9 cellular contexts compared by ENCODE assay signal in genomic region chr12:120229071-120229582, GRCh38. TPM values are rescaled to one million over a fixed set of nuclear protein-coding genes. Genes with fewer than 3 reads are reported as not detected.
A peak's percentile ranks its signal among the peaks of the same experiment; 100 is the strongest.
DNase-seq lines count a peak whose midpoint lies in the region; ATAC-seq, FAIRE-seq and TF ChIP-seq lines count a peak whose summit lies in the region.
"Had no signal": no experiment of that assay in that cellular context is flagged by ENCODE, and none has a peak within 500 bp of the region (broad histone marks: within the 10 kb centered on the region; RNA-seq: fewer than 3 reads in every experiment).

No MANE protein-coding gene starts in this region.

- peaks cover 11% of the 10 kb centered on the region for H3K79me1 ChIP-seq in mesenchymal stem cell (replicated peaks; ENCODE audit: low read length, poor library complexity, severe bottlenecking)

- H3K9ac ChIP-seq in HUES6 (ENCODE audit: low read length) = peak overlapping the region; percentile 93
- peak overlapping the region; percentile 89 for H3K9ac ChIP-seq in astrocyte (ENCODE audit: low read length)
- H3K9ac ChIP-seq in mesenchymal stem cell (ENCODE audit: low read length) = peak overlapping the region; percentile 89

- no peak for TF ChIP-seq CTCF in astrocyte (IDR thresholded peaks at IDR 0.05; ENCODE audit: insufficient read depth, low read depth, low read length)

- peak overlapping the region; percentile 97 for H3K18ac ChIP-seq in mesenchymal stem cell (ENCODE audit: low read depth in 1 of 2, low read length in 2 of 2)

- H3K23ac ChIP-seq in mesenchymal stem cell (ENCODE audit: low read length in 2 of 2) = peak overlapping the region in 1 of 2 experiments; percentile 90

- peak overlapping the region; percentile 67 for H3K4me3 Mint-ChIP-seq in astrocyte (ENCODE audit: unreplicated experiment)

- H3K79me2 ChIP-seq in ACC112 (ENCODE audit: control insufficient read depth, insufficient read depth, low read length, unreplicated experiment) (peaks cover 88% of the 10 kb centered on the region), astrocyte (ENCODE audit: insufficient read depth, low read length) (peaks cover 87% of the 10 kb centered on the region)

- H3K27me3 Mint-ChIP-seq in astrocyte (ENCODE audit: low read depth, unreplicated experiment) = no peaks in the 10 kb centered on the region

- peaks cover 96% of the 10 kb centered on the region for H3K4me1 ChIP-seq in ACC112 (ENCODE audit: control insufficient read depth, insufficient read depth, low read length, unreplicated experiment)
- peaks cover 85% of the 10 kb centered on the region for H3K4me1 ChIP-seq in HUES6 (ENCODE audit: control insufficient read depth, insufficient read depth, low read length)
- peaks cover 89% of the 10 kb centered on the region for H3K4me1 ChIP-seq in astrocyte (ENCODE audit: insufficient read depth, low read length)
- peaks cover 79% of the 10 kb centered on the region for H3K4me1 ChIP-seq in mesenchymal stem cell (ENCODE audit: control insufficient read depth, insufficient read depth, low read depth, low read length)

- H2BK120ac ChIP-seq in mesenchymal stem cell (ENCODE audit: low read depth, low read length) = peak overlapping the region; percentile 90

- H2BK5ac ChIP-seq in mesenchymal stem cell (ENCODE audit: low read depth, low read length, poor library complexity, severe bottlenecking) = peak overlapping the region; percentile 21

- no peak for FAIRE-seq in astrocyte (lab: Jason Lieb, UNC)
- FAIRE-seq: endometrium had no signal

- peak overlapping the region; percentile 46 to 97 for H2BK12ac ChIP-seq in mesenchymal stem cell (ENCODE audit: low read length in 2 of 2)

- 9% methylated on average over 4 of the region's 8 CpGs for WGBS in mesenchymal stem cell

- peaks cover 44% of the 10 kb centered on the region for H4K20me1 ChIP-seq in astrocyte (ENCODE audit: insufficient read depth, low read length)

- no peak overlapping the region for H3K14ac ChIP-seq in mesenchymal stem cell (ENCODE audit: low read length in 2 of 2)

- H4K91ac ChIP-seq in mesenchymal stem cell (ENCODE audit: low read length) = peak overlapping the region; percentile 92

- H3K9me3 Mint-ChIP-seq in astrocyte (ENCODE audit: unreplicated experiment) = no peaks in the 10 kb centered on the region

- H3K4me1 Mint-ChIP-seq in astrocyte (ENCODE audit: low read depth, unreplicated experiment) = peaks cover 70% of the 10 kb centered on the region

- DNase-seq in astrocyte (ENCODE audit: low read depth) (no peak), mesenchymal stem cell (peak; percentile 40), putamen (ENCODE audit: low spot score) (no peak), activated gamma-delta T cell (lab: John Stamatoyannopoulos, UW) (no peak)
- no peak for DNase-seq in activated T-cell treated with anti-CD3 and anti-CD28 coated beads, Interleukin-2, amount 50 U/mL, for 1 hour

- H2AFZ ChIP-seq in ACC112 (ENCODE audit: low read length, unreplicated experiment) (no peak overlapping the region), astrocyte (ENCODE audit: low read depth, low read length) (no peak overlapping the region), mesenchymal stem cell (ENCODE audit: low read depth, low read length) (no peak overlapping the region)

- H3K4ac ChIP-seq in mesenchymal stem cell (ENCODE audit: low read depth in 1 of 2, low read length in 2 of 2) = peak overlapping the region; percentile 54 to 95

- peak overlapping the region; percentile 98 for H3K27ac ChIP-seq in ACC112 (ENCODE audit: low read depth, low read length)
- H3K27ac ChIP-seq in HUES6 (ENCODE audit: low read depth, low read length) = peak overlapping the region; percentile 98
- peak overlapping the region; percentile 99 for H3K27ac ChIP-seq in astrocyte (ENCODE audit: low read depth, low read length)
- H3K27ac ChIP-seq in mesenchymal stem cell (ENCODE audit: low read length, poor library complexity, severe bottlenecking) = peak overlapping the region; percentile 96

- H3K36me3 Mint-ChIP-seq in astrocyte (ENCODE audit: low read depth, unreplicated experiment) = peaks cover 3% of the 10 kb centered on the region

- peak overlapping the region; percentile 92 for H4K8ac ChIP-seq in mesenchymal stem cell (ENCODE audit: low read length)

- 0 out of 2 replicates have a peak overlapping the region, but pooled peaks have one; percentile 46 for H3K4me3 ChIP-seq in ACC112 (ENCODE audit: low read depth, low read length)
- H3K4me3 ChIP-seq in HUES6 (ENCODE audit: low read depth, low read length) = peak overlapping the region; percentile 50
- no peak overlapping the region for H3K4me3 ChIP-seq in astrocyte (ENCODE audit: insufficient read depth, low read depth, low read length)
- H3K4me3 ChIP-seq in mesenchymal stem cell (ENCODE audit: insufficient read depth in 1 of 2, low read depth in 1 of 2, low read length in 2 of 2) = peak overlapping the region in 1 of 2 experiments; percentile 57

- H3K27me3 ChIP-seq in ACC112 (ENCODE audit: insufficient read depth, low read length) = no peaks in the 10 kb centered on the region
- no peaks in the 10 kb centered on the region for H3K27me3 ChIP-seq in HUES6 (ENCODE audit: control insufficient read depth, insufficient read depth, low read length)
- H3K27me3 ChIP-seq in astrocyte (ENCODE audit: insufficient read depth, low read length) = no peaks in the 10 kb centered on the region
- no peaks in the 10 kb centered on the region for H3K27me3 ChIP-seq in mesenchymal stem cell (ENCODE audit: control insufficient read depth in 1 of 2, insufficient read depth in 1 of 2, low read length in 2 of 2)

- no peak for ATAC-seq in GM21423 (IDR thresholded peaks at IDR 0.05; ENCODE audit: unreplicated experiment)

- H3K4me2 ChIP-seq in astrocyte (ENCODE audit: low read length) (peak overlapping the region; percentile 86), mesenchymal stem cell (ENCODE audit: low read length, poor library complexity, severe bottlenecking) (peak overlapping the region; percentile 44)

- peak overlapping the region; percentile 98 for H2AK5ac ChIP-seq in mesenchymal stem cell (ENCODE audit: low read length, severe bottlenecking)

- H2BK15ac ChIP-seq in mesenchymal stem cell (ENCODE audit: low read depth, poor library complexity, severe bottlenecking) = peak overlapping the region; percentile 6

- H3K36me3 ChIP-seq in ACC112 (ENCODE audit: insufficient read depth, low read length) = peaks cover 13% of the 10 kb centered on the region; the same call in 1 of the 2 replicates
- peaks cover 26% of the 10 kb centered on the region for H3K36me3 ChIP-seq in HUES6 (ENCODE audit: control insufficient read depth, insufficient read depth, low read length)
- H3K36me3 ChIP-seq in astrocyte (ENCODE audit: insufficient read depth, low read length) = peaks cover 11% of the 10 kb centered on the region
- H3K36me3 ChIP-seq in mesenchymal stem cell (ENCODE audit: control insufficient read depth in 1 of 2, insufficient read depth in 2 of 2, low read depth in 1 of 2, low read length in 2 of 2) = peaks cover 18 to 19% of the 10 kb centered on the region in 2 experiments

- peak overlapping the region; percentile 98 for H3K27ac Mint-ChIP-seq in astrocyte (ENCODE audit: unreplicated experiment)

- H3K9me3 ChIP-seq in HUES6 (ENCODE audit: control insufficient read depth, insufficient read depth, low read depth, low read length) (no peaks in the 10 kb centered on the region), astrocyte (ENCODE audit: insufficient read depth, low read depth, low read length) (no peaks in the 10 kb centered on the region), mesenchymal stem cell (ENCODE audit: control insufficient read depth, low read length) (no peaks in the 10 kb centered on the region)

RNA-seq across cellular contexts. Expression of gene RPLP0, which starts 28.2 kb away (rescaled TPM):
- 1,543 and 1,660 TPM in 2 replicates for total RNA-seq in astrocyte
- 3,349 TPM for polyA plus RNA-seq in mesenchymal stem cell (2013, experiment 1 of 2)
- 3,313 TPM for polyA plus RNA-seq in mesenchymal stem cell (2013, experiment 2 of 2)

RNA-seq across cellular contexts. Expression of gene GCN1, which starts 34.6 kb away (rescaled TPM):
- 95.5 and 123 TPM in 2 replicates for total RNA-seq in astrocyte
- polyA plus RNA-seq in mesenchymal stem cell (2013, experiment 1 of 2) = 19.7 TPM
- polyA plus RNA-seq in mesenchymal stem cell (2013, experiment 2 of 2) = 17.3 TPM

RNA-seq across cellular contexts. Expression of gene PXN, which starts 36.4 kb away (rescaled TPM):
- total RNA-seq in astrocyte = 126 and 151 TPM in 2 replicates
- 90.4 TPM for polyA plus RNA-seq in mesenchymal stem cell (2013, experiment 1 of 2)
- 88.1 TPM for polyA plus RNA-seq in mesenchymal stem cell (2013, experiment 2 of 2)
